In the genomic region with DNA sequence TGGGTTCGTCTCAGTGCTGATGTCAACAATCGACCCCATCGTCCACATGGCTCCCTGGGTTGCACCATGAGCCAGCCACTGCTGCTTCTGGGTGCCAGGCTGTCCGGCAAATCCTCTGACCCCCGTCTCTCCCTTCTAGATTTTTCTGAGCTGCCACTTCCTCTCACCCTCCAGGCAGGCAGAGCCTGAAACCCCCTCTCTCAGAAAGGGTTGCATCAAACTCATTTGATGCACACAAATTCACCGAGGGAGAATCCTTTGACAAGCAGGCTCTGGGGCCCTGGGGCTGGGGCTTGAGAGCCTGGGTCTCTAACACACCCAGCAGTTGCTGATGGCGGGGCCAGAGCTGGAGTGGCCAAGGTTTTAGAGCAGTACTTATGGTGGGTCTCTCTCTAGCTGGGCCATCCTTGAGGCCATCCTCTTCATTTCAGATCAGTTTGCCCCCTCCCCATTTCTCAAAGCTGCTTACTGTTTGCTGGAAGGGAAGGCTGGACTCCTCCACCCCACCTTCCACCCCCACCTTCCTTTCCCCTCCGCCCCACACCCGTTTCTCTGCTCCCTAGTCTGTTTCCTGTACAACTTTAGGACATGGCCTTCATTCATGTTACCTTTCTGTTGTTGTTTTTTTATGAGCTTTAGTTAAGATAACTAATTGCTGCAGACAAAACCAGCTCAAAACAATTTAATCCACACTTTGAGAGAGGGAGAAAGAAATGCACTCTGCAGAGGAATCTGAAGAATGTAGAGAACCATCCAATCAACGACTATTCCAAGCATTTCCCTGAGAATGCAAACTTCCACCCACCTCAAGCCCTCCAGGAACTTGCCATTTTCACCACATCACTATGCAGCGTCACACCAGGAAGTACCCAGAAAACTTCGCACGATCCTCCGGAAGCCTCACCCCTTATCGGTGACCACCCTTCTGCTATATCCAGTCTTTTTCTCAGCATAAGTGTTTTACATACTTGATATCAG, we compare ENCODE assay signal across 8 cellular contexts.
DNase-seq lines count a peak whose midpoint lies in the region; ATAC-seq and TF ChIP-seq lines count a peak whose summit lies in the region.

No MANE protein-coding gene starts in this region.

- H3K4me2 ChIP-seq in BLaER1 = peak overlapping the region; percentile 83
- H3K4me2 ChIP-seq in mesendoderm (ENCODE audit: low read length) = no peak overlapping the region

- H4K20me1 ChIP-seq in BLaER1 = no peaks in the 10 kb centered on the region

- peak overlapping the region; percentile 25 for H2BK5ac ChIP-seq in mesendoderm (ENCODE audit: low read length)

- no peaks in the 10 kb centered on the region for H3K79me1 ChIP-seq in mesendoderm (ENCODE audit: low read length)

- in situ Hi-C loops in astrocyte of the spinal cord (cut with HindIII; ENCODE audit: low sequenced_read_pairs) = no loop called here

- H3K56ac ChIP-seq in mesendoderm (ENCODE audit: low read length) = peak overlapping the region; percentile 62

- 0 out of 2 replicates have a peak overlapping the region, but pooled peaks have one; percentile 9 for H3K4me3 ChIP-seq in BLaER1
- H3K4me3 ChIP-seq in HUES64 (ENCODE audit: low read length) = no peak overlapping the region
- H3K4me3 ChIP-seq in astrocyte of the spinal cord (ENCODE audit: low read depth, low read length) = no peak overlapping the region
- H3K4me3 ChIP-seq in mesendoderm (ENCODE audit: low read length) = no peak overlapping the region
- H3K4me3 ChIP-seq in tibial nerve = no peak overlapping the region

- H2AK5ac ChIP-seq in mesendoderm (ENCODE audit: low read length) = peak overlapping the region; percentile 33

- DNase-seq in astrocyte of the spinal cord (ENCODE audit: low read depth, low spot score) = peak; percentile 74
- DNase-seq in mesendoderm = peak; percentile 98
- DNase-seq in glutamatergic neuron = no peak
- DNase-seq in tibial nerve (ENCODE audit: low spot score in 2 of 2) = no peak

- peak overlapping the region; percentile 77 for H3K4ac ChIP-seq in mesendoderm (ENCODE audit: low read depth, low read length)

- no peak for TF ChIP-seq EP300 in tibial nerve (IDR thresholded peaks at IDR 0.05)

- no peak overlapping the region for H3K23ac ChIP-seq in mesendoderm (ENCODE audit: low read length)

- no peak overlapping the region for H3K4me3 Mint-ChIP-seq in glutamatergic neuron (ENCODE audit: unreplicated experiment)

- H3K27ac Mint-ChIP-seq in glutamatergic neuron (ENCODE audit: unreplicated experiment) = no peak overlapping the region

- H3K79me2 ChIP-seq in mesendoderm (ENCODE audit: control insufficient read depth, insufficient read depth, low read length) = no peaks in the 10 kb centered on the region

- no peak for TF ChIP-seq POLR2A in tibial nerve (IDR thresholded peaks at IDR 0.05)

- no peak for TF ChIP-seq CTCF in astrocyte of the spinal cord (IDR thresholded peaks at IDR 0.05; ENCODE audit: low read depth, low read length)
- TF ChIP-seq CTCF in glutamatergic neuron (IDR thresholded peaks at IDR 0.05; ENCODE audit: partially characterized antibody, unreplicated experiment) = no peak
- no peak for TF ChIP-seq CTCF in tibial nerve (IDR thresholded peaks at IDR 0.05)

- peak overlapping the region; percentile 9 for H3K18ac ChIP-seq in mesendoderm (ENCODE audit: low read length)

- no peak overlapping the region for H4K8ac ChIP-seq in mesendoderm (ENCODE audit: low read depth, low read length)

- WGBS in HUES64 = 38% methylated on average over 12 of the region's 15 CpGs
- no CpG with 5 or more reads among the region's 15 CpGs for WGBS in mesendoderm (ENCODE audit: extremely low coverage, insufficient coverage, low lambda C conversion rate)
- 54 to 55% methylated on average over 15 of the region's 15 CpGs for WGBS in tibial nerve, 2 donors

- no peaks in the 10 kb centered on the region for H3K36me3 ChIP-seq in BLaER1
- H3K36me3 ChIP-seq in HUES64 (ENCODE audit: insufficient read depth, low read length) = no peaks in the 10 kb centered on the region
- no peaks in the 10 kb centered on the region for H3K36me3 ChIP-seq in mesendoderm (ENCODE audit: control insufficient read depth, insufficient read depth, low read length)
- H3K36me3 ChIP-seq in tibial nerve = no peaks in the 10 kb centered on the region

- peaks cover 4% of the 10 kb centered on the region for H3K27me3 Mint-ChIP-seq in glutamatergic neuron (ENCODE audit: unreplicated experiment)

- H3K36me3 Mint-ChIP-seq in glutamatergic neuron (ENCODE audit: unreplicated experiment) = no peaks in the 10 kb centered on the region

- no peak overlapping the region for H4K5ac ChIP-seq in mesendoderm (ENCODE audit: low read length)

- H3K9ac ChIP-seq in BLaER1 (peak overlapping the region; percentile 76), HUES64 (ENCODE audit: low read depth, low read length) (no peak overlapping the region; the same call in 1 of the 2 replicates), mesendoderm (ENCODE audit: low read length) (no peak overlapping the region)

- H3K4me1 Mint-ChIP-seq in glutamatergic neuron (ENCODE audit: low read depth, unreplicated experiment) = no peaks in the 10 kb centered on the region

- ATAC-seq in HG02970 (IDR thresholded peaks at IDR 0.05; ENCODE audit: low FRiP score, unreplicated experiment) (no peak), GM18873 (IDR thresholded peaks at IDR 0.05; ENCODE audit: low FRiP score, unreplicated experiment) (no peak)

- H3K27me3 ChIP-seq in BLaER1 (no peaks in the 10 kb centered on the region), HUES64 (ENCODE audit: insufficient read depth, low read length) (peaks cover 36% of the 10 kb centered on the region), mesendoderm (ENCODE audit: insufficient read depth, low read length, poor library complexity) (no peaks in the 10 kb centered on the region), tibial nerve (no peaks in the 10 kb centered on the region)

- H3K27ac ChIP-seq in BLaER1 (peak overlapping the region; percentile 95), HUES64 (ENCODE audit: low read depth, low read length) (peak overlapping the region; percentile 72), mesendoderm (ENCODE audit: low read depth, low read length) (peak overlapping the region; percentile 80), tibial nerve (peak overlapping the region in 1 of 4 donors; percentile 66)

- H3K9me3 ChIP-seq in BLaER1 = no peaks in the 10 kb centered on the region; the same call in 1 of the 2 replicates
- no peaks in the 10 kb centered on the region for H3K9me3 ChIP-seq in HUES64 (ENCODE audit: insufficient read depth, low read depth, low read length)
- H3K9me3 ChIP-seq in tibial nerve = no peaks in the 10 kb centered on the region

- H2BK120ac ChIP-seq in mesendoderm (ENCODE audit: low read depth, low read length) = peak overlapping the region; percentile 1

- H3K4me1 ChIP-seq in BLaER1 = peaks cover 72% of the 10 kb centered on the region
- peaks cover 33% of the 10 kb centered on the region for H3K4me1 ChIP-seq in HUES64 (ENCODE audit: insufficient read depth, low read length)
- peaks cover 2% of the 10 kb centered on the region for H3K4me1 ChIP-seq in mesendoderm (ENCODE audit: control insufficient read depth, low read depth, low read length)
- peaks cover 0 to 25% (median 12%) of the 10 kb centered on the region in 4 donors for H3K4me1 ChIP-seq in tibial nerve

- no peak overlapping the region for H2BK15ac ChIP-seq in mesendoderm (replicated peaks; ENCODE audit: low read depth)

- no peaks in the 10 kb centered on the region for H3K9me3 Mint-ChIP-seq in glutamatergic neuron (ENCODE audit: unreplicated experiment)

Comparison
In these comparisons a context has a peak if more than half of its experiments do, and no peak if none do; other contexts are left out.
1. DNase-seq: peak in astrocyte of the spinal cord (single experiment) and mesendoderm (single experiment); none in glutamatergic neuron (single experiment) and tibial nerve (0 of 2).